In the genomic region with DNA sequence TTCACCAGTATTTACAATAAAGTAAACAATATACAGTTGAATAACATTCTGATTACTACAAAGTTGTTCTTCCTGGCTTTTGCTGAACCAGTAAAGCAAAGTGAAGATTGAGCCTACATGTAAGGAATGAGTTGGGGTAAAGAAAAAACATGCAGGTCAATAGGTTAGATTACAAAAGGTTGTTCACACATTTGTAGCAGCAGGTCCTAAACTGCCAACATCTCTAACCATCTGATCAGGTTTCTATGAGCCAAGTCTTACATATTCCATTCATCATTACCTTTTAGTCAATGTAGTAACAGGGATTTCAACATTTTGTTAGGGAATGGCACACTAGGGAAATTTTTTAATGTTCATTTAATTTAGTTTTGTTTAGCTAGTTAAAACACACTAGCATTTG, we compare ENCODE assay signal across 20 cellular contexts. TPM values are rescaled to one million over a fixed set of nuclear protein-coding genes. Genes with fewer than 3 reads are reported as not detected.
"Had no signal": no experiment of that assay in that cellular context is flagged by ENCODE, and none has a peak within 500 bp of the region (broad histone marks: within the 10 kb centered on the region; RNA-seq: fewer than 3 reads in every experiment).

No MANE protein-coding gene starts in this region.

- H3K4me3 Mint-ChIP-seq: activated naive CD8-positive, alpha-beta T cell treated with anti-CD3 and anti-CD28 coated beads for 36 hours; activated T-cell treated with anti-CD3 and anti-CD28 coated beads, Interleukin-2, amount 50 U/mL, for 72 hours; nephron; stimulated activated naive CD8-positive, alpha-beta T cell treated with anti-CD3 and anti-CD28 coated beads, Interleukin-15, Interleukin-2, amounts not matched to agents 100 ng/mL and 50 ng/mL, for 24 hours had no signal

- H3K27ac ChIP-seq: adrenal gland, left ventricle myocardium inferior, right lobe of liver, thoracic aorta, VCaP had no signal

- DNase-seq: activated CD4-positive, alpha-beta T cell treated with anti-CD3 and anti-CD28 coated beads for 4 hours; activated CD4-positive, alpha-beta T cell treated with anti-CD3 and anti-CD28 coated beads, Interleukin-2, amount 50 U/mL, for 4 hours; activated naive CD4-positive, alpha-beta T cell; activated naive CD8-positive, alpha-beta T cell treated with anti-CD3 and anti-CD28 coated beads for 36 hours; activated T-cell treated with anti-CD3 and anti-CD28 coated beads for 4 hours; activated T-cell treated with anti-CD3 and anti-CD28 coated beads, Interleukin-2, amount 50 U/mL, for 72 hours; adrenal gland; aorta; glutamatergic neuron; left ventricle myocardium inferior; right lobe of liver; stimulated activated CD4-positive, alpha-beta T cell treated with anti-CD3 and anti-CD28 coated beads, Interleukin-12 subunit alpha, Interleukin-12 subunit beta, amount 100 ng/mL, for 4 hours; stimulated activated CD4-positive, alpha-beta T cell treated with anti-CD3 and anti-CD28 coated beads, Interleukin-4, amount 100 ng/mL, for 1 hour; T-helper 9 cell had no signal

- H3K36me3 Mint-ChIP-seq: activated naive CD8-positive, alpha-beta T cell treated with anti-CD3 and anti-CD28 coated beads for 36 hours had no signal

- H3K9me3 ChIP-seq: adrenal gland, body of pancreas, left ventricle myocardium inferior, right lobe of liver, thoracic aorta had no signal

- H3K4me1 ChIP-seq: left ventricle myocardium inferior, right lobe of liver had no signal

- H3K36me3 ChIP-seq: adrenal gland, left ventricle myocardium inferior, right lobe of liver, thoracic aorta had no signal

- ATAC-seq: activated T-cell treated with anti-CD3 and anti-CD28 coated beads, Interleukin-2, amount 50 U/mL, for 72 hours; body of pancreas had no signal

- H3K9me3 Mint-ChIP-seq: activated naive CD8-positive, alpha-beta T cell treated with anti-CD3 and anti-CD28 coated beads for 36 hours; activated T-cell treated with anti-CD3 and anti-CD28 coated beads, Interleukin-2, amount 50 U/mL, for 72 hours; nephron; stimulated activated naive CD8-positive, alpha-beta T cell treated with anti-CD3 and anti-CD28 coated beads, Interleukin-15, Interleukin-2, amounts not matched to agents 100 ng/mL and 50 ng/mL, for 24 hours had no signal

- H3K27ac Mint-ChIP-seq: activated naive CD8-positive, alpha-beta T cell treated with anti-CD3 and anti-CD28 coated beads for 36 hours; activated T-cell treated with anti-CD3 and anti-CD28 coated beads, Interleukin-2, amount 50 U/mL, for 72 hours; nephron; stimulated activated naive CD8-positive, alpha-beta T cell treated with anti-CD3 and anti-CD28 coated beads, Interleukin-15, Interleukin-2, amounts not matched to agents 100 ng/mL and 50 ng/mL, for 24 hours had no signal

- H3K27me3 ChIP-seq: adrenal gland, body of pancreas, right lobe of liver had no signal

- H3K4me3 ChIP-seq: adrenal gland, body of pancreas, left ventricle myocardium inferior, lung, right lobe of liver, thoracic aorta had no signal

RNA-seq across cellular contexts. Expression of a gene that starts 59.5 kb away (rescaled TPM):
- total RNA-seq: activated naive CD8-positive, alpha-beta T cell treated with anti-CD3 and anti-CD28 coated beads for 36 hours; activated T-cell treated with anti-CD3 and anti-CD28 coated beads, Interleukin-2, amount 50 U/mL, for 72 hours had no signal
